18 cellular contexts compared by ENCODE assay signal in genomic region chr11:91972665-91973266, GRCh38.
"Had no signal": no experiment of that assay in that cellular context is flagged by ENCODE, and none has a peak within 500 bp of the region (broad histone marks: within the 10 kb centered on the region; RNA-seq: fewer than 3 reads in every experiment).

No MANE protein-coding gene starts in this region.

- H3K4me1 ChIP-seq: esophagus squamous epithelium, prostate gland, upper lobe of right lung had no signal

- H3K4me3 ChIP-seq: ascending aorta, esophagus squamous epithelium, lung, prostate gland, thoracic aorta, upper lobe of right lung had no signal

- DNase-seq: activated CD4-positive, alpha-beta T cell treated with anti-CD3 and anti-CD28 coated beads, Interleukin-2, amount 10 ng/mL, durations not matched to agents 7 days and 5 days; activated CD8-positive, alpha-beta T cell treated with anti-CD3 and anti-CD28 coated beads, Interleukin-2, amount 10 ng/mL, durations not matched to agents 7 days and 5 days; activated effector memory CD4-positive, alpha-beta T cell treated with Interleukin-2 at 50 U/mL for 16 hours; activated naive CD4-positive, alpha-beta T cell treated with anti-CD3 and anti-CD28 coated beads, Interleukin-2, amount 10 ng/mL, durations not matched to agents 7 days and 5 days; activated T-cell treated with anti-CD3 and anti-CD28 coated beads, Interleukin-2, amount 50 U/mL, for 48 hours; effector CD8-positive, alpha-beta T cell; esophagus squamous epithelium; left cardiac atrium; stimulated activated CD4-positive, alpha-beta T cell treated with anti-CD3 and anti-CD28 coated beads, Interleukin-4, amount 100 ng/mL, for 24 hours; T1000; upper lobe of right lung had no signal

- H3K27ac ChIP-seq: ascending aorta, esophagus squamous epithelium, prostate gland, thoracic aorta, upper lobe of right lung had no signal

- H3K9me3 ChIP-seq: ascending aorta, esophagus squamous epithelium, prostate gland, thoracic aorta, upper lobe of right lung had no signal

- H3K27me3 ChIP-seq: ascending aorta, esophagus squamous epithelium, upper lobe of right lung had no signal

- ATAC-seq: activated CD4-positive, CD25-positive, alpha-beta regulatory T cell treated with anti-CD3 and anti-CD28 coated beads, Interleukin-2, amount 50 U/mL, for 24 hours; activated CD8-positive, alpha-beta T cell treated with anti-CD3 and anti-CD28 coated beads, Interleukin-2, amount 10 ng/mL, durations not matched to agents 7 days and 5 days; left cardiac atrium; sciatic nerve; stimulated activated effector memory CD8-positive, alpha-beta T cell treated with anti-CD3 and anti-CD28 coated beads, Interleukin-12 subunit alpha, Interleukin-12 subunit beta, amount 100 ng/mL, for 72 hours; upper lobe of right lung had no signal

- H3K36me3 ChIP-seq: ascending aorta, esophagus squamous epithelium, prostate gland, thoracic aorta, upper lobe of right lung had no signal
